ENCODE assay signal across 8 cellular contexts in the genomic region with DNA sequence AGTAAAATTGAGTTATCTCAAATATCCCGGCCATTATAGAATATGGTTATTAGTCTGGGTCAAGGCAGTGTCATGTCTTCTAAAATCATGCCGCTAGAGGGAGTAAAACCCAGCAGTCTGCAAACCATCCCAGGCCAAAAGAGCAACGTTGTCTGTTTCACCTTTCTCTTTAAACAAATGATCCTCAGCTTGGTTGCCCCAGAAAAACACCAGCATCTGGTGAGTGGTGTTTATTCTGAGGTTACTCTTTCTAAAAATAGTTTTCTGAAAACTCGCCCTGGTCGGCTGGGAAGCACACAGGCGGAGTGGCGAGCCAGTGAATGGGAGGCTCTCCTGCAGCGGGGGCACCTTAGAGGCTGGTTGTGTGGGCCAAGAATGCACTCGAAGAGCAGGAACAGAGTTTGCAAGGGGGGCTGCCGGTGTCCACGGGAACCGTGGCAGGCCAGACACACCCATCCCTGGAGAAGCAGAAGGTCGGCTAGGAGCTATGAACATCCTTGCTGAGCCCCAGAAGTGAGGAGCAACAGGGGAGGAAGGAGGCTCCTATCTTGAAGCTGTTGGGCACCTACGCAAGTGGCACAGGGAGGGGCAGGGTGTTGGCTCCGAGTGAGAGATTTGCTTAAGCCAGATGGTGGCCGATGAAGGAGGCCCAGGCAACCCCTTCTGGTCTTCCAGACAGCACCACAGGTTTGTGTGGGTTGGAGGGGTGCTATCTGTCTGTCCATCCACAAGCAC.
DNase-seq lines count a peak whose midpoint lies in the region; TF ChIP-seq lines count a peak whose summit lies in the region.

No MANE protein-coding gene starts in this region.

- H3K4me2 ChIP-seq in hepatocyte, result peak overlapping the region; percentile 6
- H3K4me2 ChIP-seq in skeletal muscle satellite cell (ENCODE audit: low read length), result peak overlapping the region; percentile 28

- H3K4me1 ChIP-seq in hepatocyte (ENCODE audit: insufficient read depth) (peaks cover 16% of the 10 kb centered on the region), skeletal muscle satellite cell (ENCODE audit: control insufficient read depth, insufficient read depth, low read length) (peaks cover 18% of the 10 kb centered on the region)

- peak overlapping the region; percentile 21 for H3K9ac ChIP-seq in skeletal muscle satellite cell (ENCODE audit: low read depth, low read length)

- peak overlapping the region; percentile 55 for H3K4me3 Mint-ChIP-seq in HFFc6
- peak overlapping the region; percentile 91 for H3K4me3 Mint-ChIP-seq in T-helper 1 cell treated with Interleukin-12 subunit alpha and Interleukin-12 subunit beta and Interleukin-4 antibody, amounts not matched to agents 30 μg/mL and 1 μg/mL, for 36 hours

- peaks cover 25% of the 10 kb centered on the region for H3K4me1 Mint-ChIP-seq in HFFc6 (ENCODE audit: low read depth)
- peaks cover 84% of the 10 kb centered on the region for H3K4me1 Mint-ChIP-seq in T-helper 1 cell treated with Interleukin-12 subunit alpha and Interleukin-12 subunit beta and Interleukin-4 antibody, amounts not matched to agents 30 μg/mL and 1 μg/mL, for 36 hours (ENCODE audit: low read depth)

- no peaks in the 10 kb centered on the region for H3K27me3 Mint-ChIP-seq in HFFc6 (ENCODE audit: insufficient read depth)
- no peaks in the 10 kb centered on the region for H3K27me3 Mint-ChIP-seq in T-helper 1 cell treated with Interleukin-12 subunit alpha and Interleukin-12 subunit beta and Interleukin-4 antibody, amounts not matched to agents 30 μg/mL and 1 μg/mL, for 36 hours (ENCODE audit: low read depth)

- H3K27ac ChIP-seq in hepatocyte, result peak overlapping the region; percentile 33

- H2AFZ ChIP-seq in hepatocyte, result no peak overlapping the region

- H3K36me3 Mint-ChIP-seq in HFFc6 (ENCODE audit: low read depth), result no peaks in the 10 kb centered on the region
- H3K36me3 Mint-ChIP-seq in T-helper 1 cell treated with Interleukin-12 subunit alpha and Interleukin-12 subunit beta and Interleukin-4 antibody, amounts not matched to agents 30 μg/mL and 1 μg/mL, for 36 hours (ENCODE audit: low read depth), result peaks cover 18% of the 10 kb centered on the region

- no peaks in the 10 kb centered on the region for H3K36me3 ChIP-seq in hepatocyte (replicated peaks; ENCODE audit: insufficient read depth, low read depth)
- no peaks in the 10 kb centered on the region for H3K36me3 ChIP-seq in skeletal muscle satellite cell (ENCODE audit: insufficient read depth, low read length)

- no peaks in the 10 kb centered on the region for H3K9me2 ChIP-seq in hepatocyte (replicated peaks; ENCODE audit: insufficient read depth)

- H3K27me3 ChIP-seq in hepatocyte (no peaks in the 10 kb centered on the region), skeletal muscle satellite cell (ENCODE audit: control insufficient read depth, insufficient read depth, low read length) (no peaks in the 10 kb centered on the region)

- H3K27ac Mint-ChIP-seq in HFFc6, result peak overlapping the region; percentile 69
- peak overlapping the region; percentile 95 for H3K27ac Mint-ChIP-seq in T-helper 1 cell treated with Interleukin-12 subunit alpha and Interleukin-12 subunit beta and Interleukin-4 antibody, amounts not matched to agents 30 μg/mL and 1 μg/mL, for 36 hours

- no peaks in the 10 kb centered on the region for H3K9me3 Mint-ChIP-seq in HFFc6
- peaks cover 4% of the 10 kb centered on the region for H3K9me3 Mint-ChIP-seq in T-helper 1 cell treated with Interleukin-12 subunit alpha and Interleukin-12 subunit beta and Interleukin-4 antibody, amounts not matched to agents 30 μg/mL and 1 μg/mL, for 36 hours

- no peaks in the 10 kb centered on the region for H3K79me2 ChIP-seq in hepatocyte

- WGBS in hepatocyte (ENCODE audit: low lambda C conversion rate, missing lambda C conversion rate), result 35% methylated on average over 16 of the region's 16 CpGs

- DNase-seq in NCI-H187 treated with DMSO at 0.1 percent for 48 hours (lab: John Stamatoyannopoulos, UW) (peak; percentile 1), NCI-H187 (lab: John Stamatoyannopoulos, UW) (no peak), HFFc6 (peak; percentile 85), MV-4-11 (lab: John Stamatoyannopoulos, UW) (peak; percentile 47), amniotic stem cell (lab: John Stamatoyannopoulos, UW) (peak; percentile 39), hepatocyte (ENCODE audit: low spot score) (peak; percentile 88)

- no peak overlapping the region for H3K4me3 ChIP-seq in hepatocyte
- no peak overlapping the region for H3K4me3 ChIP-seq in skeletal muscle satellite cell (ENCODE audit: low read length)

- H3K9me3 ChIP-seq in hepatocyte (ENCODE audit: low read depth) (no peaks in the 10 kb centered on the region), skeletal muscle satellite cell (replicated peaks; ENCODE audit: low read length) (no peaks in the 10 kb centered on the region)

- peak; percentile 97 for TF ChIP-seq CTCF in HFFc6 (IDR thresholded peaks at IDR 0.05)
- peak; percentile 88 for TF ChIP-seq CTCF in hepatocyte (IDR thresholded peaks at IDR 0.05; ENCODE audit: poor library complexity)

- no peaks in the 10 kb centered on the region for H4K20me1 ChIP-seq in hepatocyte (ENCODE audit: insufficient read depth, poor library complexity, severe bottlenecking)

Comparison
In these comparisons a context has a peak if more than half of its experiments do, and no peak if none do; other contexts are left out.
1. DNase-seq: peak in NCI-H187 treated with DMSO at 0.1 percent for 48 hours (single experiment), HFFc6 (single experiment), MV-4-11 (single experiment), amniotic stem cell (single experiment) and hepatocyte (single experiment); none in NCI-H187 (0 of 2).